ENCODE assay signal across 8 cellular contexts in the genomic region with DNA sequence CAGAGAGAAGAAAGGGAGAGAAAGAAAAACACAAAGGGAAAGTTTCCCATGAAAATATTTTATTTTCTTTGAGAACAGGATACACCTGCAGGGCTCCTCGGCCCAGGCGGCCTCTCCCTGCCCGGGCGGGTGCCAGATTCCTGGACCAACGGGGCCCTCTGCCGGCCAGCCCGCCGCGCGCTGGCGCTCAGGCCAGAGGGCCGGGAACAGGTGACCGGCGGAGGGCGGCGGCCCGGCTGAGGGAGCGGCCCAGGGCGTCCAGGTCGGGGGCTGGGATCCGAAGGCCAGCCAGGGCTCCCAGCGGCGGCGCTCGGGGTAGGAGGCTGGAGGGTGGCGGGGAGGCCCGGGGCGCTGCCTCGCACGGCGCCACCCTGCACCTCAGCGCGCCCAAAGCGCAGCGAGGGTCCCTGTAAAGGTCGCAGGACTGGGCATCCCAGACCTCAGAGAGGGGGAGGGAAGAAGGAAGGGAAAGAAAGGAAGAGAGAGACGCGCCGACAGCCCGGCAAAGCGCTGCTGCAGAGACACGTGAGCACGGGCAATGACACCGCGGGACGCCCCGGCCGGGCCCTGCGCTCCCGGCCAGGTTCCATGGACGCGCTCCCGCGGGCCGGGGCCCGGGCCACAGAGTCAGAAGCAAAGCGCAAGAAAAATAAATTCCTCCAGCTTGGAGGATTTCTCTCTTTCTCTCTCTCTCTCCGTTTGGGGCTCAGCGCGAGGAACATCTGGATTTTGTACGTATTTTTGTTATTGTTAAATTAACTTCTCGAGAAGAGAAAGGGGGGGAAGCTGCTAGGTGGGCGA. TPM values are rescaled to one million over a fixed set of nuclear protein-coding genes. Genes with fewer than 3 reads are reported as not detected.
DNase-seq lines count a peak whose midpoint lies in the region; ATAC-seq and TF ChIP-seq lines count a peak whose summit lies in the region.

No MANE protein-coding gene starts in this region.

- CTCF ChIA-PET in WTC11 (lab: Charles Lee), result interaction anchor here (0.8 to 4.4 kb wide), 7 partner anchors 11 to 185 kb away, joined by 3 to 25 read pairs (median 4); no protein-coding TSS in a partner anchor

- H3K9me3 Mint-ChIP-seq in WTC11, result no peaks in the 10 kb centered on the region

- ATAC-seq in GM21447 (IDR thresholded peaks at IDR 0.05; ENCODE audit: unreplicated experiment) (peak; percentile 71), WTC11 (peak; percentile 66)

- POLR2A ChIA-PET in WTC11 (lab: Charles Lee), result interaction anchor here (0.6 kb wide), 1 partner anchor 111 kb away, joined by 3 read pairs; no protein-coding TSS in a partner anchor

- H3K27me3 ChIP-seq in kidney epithelial cell (ENCODE audit: control insufficient read depth, insufficient read depth, low read length), result peaks cover 2% of the 10 kb centered on the region

- H3K4me3 ChIP-seq in choroid plexus epithelial cell (ENCODE audit: low read depth, low read length) (peak overlapping the region; percentile 36), kidney epithelial cell (ENCODE audit: low read depth, low read length) (peak overlapping the region; percentile 49)

- H3K36me3 ChIP-seq in kidney epithelial cell (ENCODE audit: control insufficient read depth, insufficient read depth, low read length), result no peaks in the 10 kb centered on the region

- DNase-seq in COR-L47 (lab: John Stamatoyannopoulos, UW) (peak; percentile 67), NCI-H1105 treated with DMSO at 0.1 percent for 48 hours (lab: John Stamatoyannopoulos, UW) (peak; percentile 40), WTC11 (ENCODE audit: low spot score) (peak; percentile 85), choroid plexus epithelial cell (ENCODE audit: low read depth) (peak; percentile 70), kidney epithelial cell (ENCODE audit: low read depth) (no peak), NOMO-1 treated with DMSO at 0.1 percent for 48 hours (lab: John Stamatoyannopoulos, UW; ENCODE audit: unreplicated experiment) (no peak)
- peak; percentile 52 for DNase-seq in stimulated activated CD4-positive, alpha-beta T cell treated with anti-CD3 and anti-CD28 coated beads, Interleukin-12 subunit alpha, Interleukin-12 subunit beta, amount 100 ng/mL, for 4 hours

- H3K36me3 Mint-ChIP-seq in WTC11, result no peaks in the 10 kb centered on the region

- TF ChIP-seq CTCF in WTC11 (IDR thresholded peaks at IDR 0.05), result peak; percentile 39; the same call in 1 of the 2 replicates
- TF ChIP-seq CTCF in choroid plexus epithelial cell (conservative IDR thresholded peaks at IDR 0.05; ENCODE audit: low read depth, low read length), result peak; percentile 63
- peak; percentile 53 for TF ChIP-seq CTCF in kidney epithelial cell (IDR thresholded peaks at IDR 0.05; ENCODE audit: insufficient read depth, low read length, poor library complexity, severe bottlenecking)

- peaks cover 9% of the 10 kb centered on the region for H3K4me1 Mint-ChIP-seq in WTC11

- peak overlapping the region; percentile 82 for H3K4me3 Mint-ChIP-seq in WTC11

- H3K27me3 Mint-ChIP-seq in WTC11 (ENCODE audit: low read depth), result peaks cover 25% of the 10 kb centered on the region

- no peak overlapping the region for H3K27ac Mint-ChIP-seq in WTC11

TF ChIP-seq in WTC11, 78 proteins besides CTCF, POLR2A, EP300 and RAD21:
- TF ChIP-seq ZNF121 (CRISPR knock-in tag; IDR thresholded peaks at IDR 0.05) (no peak), NFE2L1 (CRISPR knock-in tag; IDR thresholded peaks at IDR 0.05) (peak; percentile 16; the same call in 1 of the 2 replicates), ZNF423 (CRISPR knock-in tag; IDR thresholded peaks at IDR 0.05) (peak; percentile 58), MYBL2 (CRISPR knock-in tag; IDR thresholded peaks at IDR 0.05) (no peak), FOXK1 (CRISPR knock-in tag; IDR thresholded peaks at IDR 0.05) (peak; percentile 21; the same call in 1 of the 2 replicates), ZNF232 (CRISPR knock-in tag; IDR thresholded peaks at IDR 0.05) (0 out of 2 replicates have a peak, but pooled peaks have one; percentile 55), SP1 (CRISPR knock-in tag; conservative IDR thresholded peaks at IDR 0.05) (peak; percentile 47; the same call in 1 of the 2 replicates)
- TF ChIP-seq, protein P1, sequence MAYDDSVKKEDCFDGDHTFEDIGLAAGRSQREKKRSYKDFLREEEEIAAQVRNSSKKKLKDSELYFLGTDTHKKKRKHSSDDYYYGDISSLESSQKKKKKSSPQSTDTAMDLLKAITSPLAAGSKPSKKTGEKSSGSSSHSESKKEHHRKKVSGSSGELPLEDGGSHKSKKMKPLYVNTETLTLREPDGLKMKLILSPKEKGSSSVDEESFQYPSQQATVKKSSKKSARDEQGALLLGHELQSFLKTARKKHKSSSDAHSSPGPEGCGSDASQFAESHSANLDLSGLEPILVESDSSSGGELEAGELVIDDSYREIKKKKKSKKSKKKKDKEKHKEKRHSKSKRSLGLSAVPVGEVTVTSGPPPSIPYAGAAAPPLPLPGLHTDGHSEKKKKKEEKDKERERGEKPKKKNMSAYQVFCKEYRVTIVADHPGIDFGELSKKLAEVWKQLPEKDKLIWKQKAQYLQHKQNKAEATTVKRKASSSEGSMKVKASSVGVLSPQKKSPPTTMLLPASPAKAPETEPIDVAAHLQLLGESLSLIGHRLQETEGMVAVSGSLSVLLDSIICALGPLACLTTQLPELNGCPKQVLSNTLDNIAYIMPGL (CRISPR knock-in tag; IDR thresholded peaks at IDR 0.05), result peak; percentile 74
- TF ChIP-seq, protein P2, sequence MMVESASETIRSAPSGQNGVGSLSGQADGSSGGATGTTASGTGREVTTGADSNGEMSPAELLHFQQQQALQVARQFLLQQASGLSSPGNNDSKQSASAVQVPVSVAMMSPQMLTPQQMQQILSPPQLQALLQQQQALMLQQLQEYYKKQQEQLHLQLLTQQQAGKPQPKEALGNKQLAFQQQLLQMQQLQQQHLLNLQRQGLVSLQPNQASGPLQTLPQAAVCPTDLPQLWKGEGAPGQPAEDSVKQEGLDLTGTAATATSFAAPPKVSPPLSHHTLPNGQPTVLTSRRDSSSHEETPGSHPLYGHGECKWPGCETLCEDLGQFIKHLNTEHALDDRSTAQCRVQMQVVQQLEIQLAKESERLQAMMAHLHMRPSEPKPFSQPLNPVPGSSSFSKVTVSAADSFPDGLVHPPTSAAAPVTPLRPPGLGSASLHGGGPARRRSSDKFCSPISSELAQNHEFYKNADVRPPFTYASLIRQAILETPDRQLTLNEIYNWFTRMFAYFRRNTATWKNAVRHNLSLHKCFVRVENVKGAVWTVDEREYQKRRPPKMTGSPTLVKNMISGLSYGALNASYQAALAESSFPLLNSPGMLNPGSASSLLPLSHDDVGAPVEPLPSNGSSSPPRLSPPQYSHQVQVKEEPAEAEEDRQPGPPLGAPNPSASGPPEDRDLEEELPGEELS (CRISPR knock-in tag; IDR thresholded peaks at IDR 0.05), result no peak
- TF ChIP-seq, protein P3, sequence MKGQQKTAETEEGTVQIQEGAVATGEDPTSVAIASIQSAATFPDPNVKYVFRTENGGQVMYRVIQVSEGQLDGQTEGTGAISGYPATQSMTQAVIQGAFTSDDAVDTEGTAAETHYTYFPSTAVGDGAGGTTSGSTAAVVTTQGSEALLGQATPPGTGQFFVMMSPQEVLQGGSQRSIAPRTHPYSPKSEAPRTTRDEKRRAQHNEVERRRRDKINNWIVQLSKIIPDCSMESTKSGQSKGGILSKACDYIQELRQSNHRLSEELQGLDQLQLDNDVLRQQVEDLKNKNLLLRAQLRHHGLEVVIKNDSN (CRISPR knock-in tag; IDR thresholded peaks at IDR 0.05), result peak; percentile 20; the same call in 1 of the 2 replicates
- TF ChIP-seq, protein P4, sequence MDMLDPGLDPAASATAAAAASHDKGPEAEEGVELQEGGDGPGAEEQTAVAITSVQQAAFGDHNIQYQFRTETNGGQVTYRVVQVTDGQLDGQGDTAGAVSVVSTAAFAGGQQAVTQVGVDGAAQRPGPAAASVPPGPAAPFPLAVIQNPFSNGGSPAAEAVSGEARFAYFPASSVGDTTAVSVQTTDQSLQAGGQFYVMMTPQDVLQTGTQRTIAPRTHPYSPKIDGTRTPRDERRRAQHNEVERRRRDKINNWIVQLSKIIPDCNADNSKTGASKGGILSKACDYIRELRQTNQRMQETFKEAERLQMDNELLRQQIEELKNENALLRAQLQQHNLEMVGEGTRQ (CRISPR knock-in tag; IDR thresholded peaks at IDR 0.05), result peak; percentile 66

RNA-seq across cellular contexts. Expression of a gene that starts 0.9 kb away (rescaled TPM):
- total RNA-seq in WTC11 (2021) (1.1 to 1.5 TPM (median 1.3 TPM) in 3 replicates), kidney epithelial cell (10.1 and 10.3 TPM in 2 replicates)

RNA-seq across cellular contexts. Expression of a gene that starts 60.0 kb away (rescaled TPM):
- 0.16 to 0.34 TPM (median 0.17 TPM) in 3 replicates for total RNA-seq in WTC11 (2021)
- total RNA-seq in kidney epithelial cell, result not detected in 2 replicates

Comparison
In these comparisons a context has a peak if more than half of its experiments do, and no peak if none do; other contexts are left out.
1. DNase-seq: peak in COR-L47 (single experiment), NCI-H1105 treated with DMSO at 0.1 percent for 48 hours (single experiment), WTC11 (single experiment), choroid plexus epithelial cell (single experiment) and stimulated activated CD4-positive, alpha-beta T cell treated with anti-CD3 and anti-CD28 coated beads, Interleukin-12 subunit alpha, Interleukin-12 subunit beta, amount 100 ng/mL, for 4 hours (single experiment); none in kidney epithelial cell (single experiment) and NOMO-1 treated with DMSO at 0.1 percent for 48 hours (single experiment).
2. Peak in every context shown above with its lines, with median percentiles within 50 percentile points of each other: CTCF ChIP-seq.